Comparison of ENCODE assay signal across 8 cellular contexts in genomic region chr22:31749636-31750364, GRCh38. TPM values are rescaled to one million over a fixed set of nuclear protein-coding genes. Genes with fewer than 3 reads are reported as not detected.
A peak's percentile ranks its signal among the peaks of the same experiment; 100 is the strongest.
DNase-seq lines count a peak whose midpoint lies in the region; ATAC-seq and TF ChIP-seq lines count a peak whose summit lies in the region.

Gene PRR14L (minus strand): TSS chr22:31750132. CDS start chr22:31738860, 11,272 bp downstream.

- H3K4me1 ChIP-seq in rectal smooth muscle tissue (ENCODE audit: control insufficient read depth, insufficient read depth, low read length) (peaks cover 25% of the 10 kb centered on the region), vagina (peaks cover 51% of the 10 kb centered on the region)

- H3K27ac ChIP-seq in rectal smooth muscle tissue (ENCODE audit: low read depth, low read length): peak within 1 kb of the TSS; percentile 79
- peak within 1 kb of the TSS; percentile 84 for H3K27ac ChIP-seq in vagina

- ATAC-seq in GM18517 (IDR thresholded peaks at IDR 0.05; ENCODE audit: unreplicated experiment) (peak; percentile 55), HG03039 (IDR thresholded peaks at IDR 0.05; ENCODE audit: unreplicated experiment) (peak; percentile 55)

- H3K36me3 ChIP-seq in rectal smooth muscle tissue (ENCODE audit: control insufficient read depth, insufficient read depth, low read length): no peaks in the 10 kb centered on the region
- no peaks in the 10 kb centered on the region for H3K36me3 ChIP-seq in vagina

- peak in 1 of 3 experiments; percentile 15 for TF ChIP-seq CTCF in vagina (IDR thresholded peaks at IDR 0.05)

- no peaks in the 10 kb centered on the region for H3K9me3 ChIP-seq in vagina

- H3K4me3 ChIP-seq in rectal smooth muscle tissue (ENCODE audit: low read length) (peak within 1 kb of the TSS; percentile 93), vagina (peak within 1 kb of the TSS; percentile 89 to 98)

- intact Hi-C loops in vagina (cut with DNase I): loop anchor here (10.0 kb wide), 1 partner anchor 85 kb away; the partner anchor contains the start of gene PISD

- DNase-seq in NCI-H2081 treated with DMSO at 0.1 percent for 48 hours (lab: John Stamatoyannopoulos, UW): peak; percentile 57
- peak; percentile 94 for DNase-seq in T1000 (lab: John Stamatoyannopoulos, UW)
- DNase-seq in astrocyte of the hippocampus (ENCODE audit: low read depth, low spot score): peak; percentile 98
- DNase-seq in hepatic stellate cell (ENCODE audit: low spot score): peak; percentile 95
- peak; percentile 97 to 98 for DNase-seq in vagina (ENCODE audit: extremely low spot score in 2 of 2)

- TF ChIP-seq POLR2A in vagina (IDR thresholded peaks at IDR 0.05): peak in 1 of 2 donors; percentile 32

- H3K9ac ChIP-seq in rectal smooth muscle tissue (ENCODE audit: low read length): peak within 1 kb of the TSS; percentile 59

- no peaks in the 10 kb centered on the region for H3K27me3 ChIP-seq in rectal smooth muscle tissue (ENCODE audit: control insufficient read depth, insufficient read depth, low read length)
- no peaks in the 10 kb centered on the region for H3K27me3 ChIP-seq in vagina

RNA-seq across cellular contexts. Expression of gene PRR14L, which starts in this region (rescaled TPM):
- total RNA-seq in vagina: 37.3 TPM

Comparison
In these comparisons a context has a peak if more than half of its experiments do, and no peak if none do; other contexts are left out.
1. Peak in every context shown above with its lines: DNase-seq, ATAC-seq, H3K4me3 ChIP-seq and H3K27ac ChIP-seq.